22 cellular contexts compared by ENCODE assay signal in genomic region chr4:184857446-184858121, GRCh38.
"Had no signal": no experiment of that assay in that cellular context is flagged by ENCODE, and none has a peak within 500 bp of the region (broad histone marks: within the 10 kb centered on the region; RNA-seq: fewer than 3 reads in every experiment).

No MANE protein-coding gene starts in this region.

- H3K9me3 Mint-ChIP-seq: activated CD4-positive, alpha-beta T cell treated with anti-CD3 and anti-CD28 coated beads, Interleukin-2, amount 10 ng/mL, durations not matched to agents 7 days and 5 days; activated naive CD4-positive, alpha-beta T cell treated with anti-CD3 and anti-CD28 coated beads, Interleukin-2, amount 50 U/mL, for 24 hours had no signal

- ATAC-seq: activated CD8-positive, alpha-beta T cell treated with anti-CD3 and anti-CD28 coated beads, Interleukin-2, amount 10 ng/mL, durations not matched to agents 7 days and 5 days; body of pancreas; gastroesophageal sphincter; heart left ventricle had no signal

- H3K36me3 ChIP-seq: cardiac muscle cell, gastroesophageal sphincter, heart left ventricle, ovary, prostate gland, right atrium auricular region, stomach, suprapubic skin, transverse colon, WERI-Rb-1 had no signal

- H3K27me3 ChIP-seq: body of pancreas, cardiac muscle cell, gastroesophageal sphincter, heart left ventricle, ovary, right atrium auricular region, stomach, suprapubic skin, transverse colon had no signal

- H3K4me3 Mint-ChIP-seq: activated CD4-positive, alpha-beta T cell treated with anti-CD3 and anti-CD28 coated beads, Interleukin-2, amount 10 ng/mL, durations not matched to agents 7 days and 5 days; activated CD8-positive, alpha-beta T cell treated with anti-CD3 and anti-CD28 coated beads, Interleukin-2, amount 10 ng/mL, durations not matched to agents 7 days and 5 days; activated naive CD4-positive, alpha-beta T cell treated with anti-CD3 and anti-CD28 coated beads, Interleukin-2, amount 50 U/mL, for 24 hours; neural crest cell had no signal

- H3K4me1 ChIP-seq: body of pancreas, gastroesophageal sphincter, prostate gland, right atrium auricular region, stomach, suprapubic skin, transverse colon had no signal

- DNase-seq: activated CD4-positive, alpha-beta T cell treated with anti-CD3 and anti-CD28 coated beads, Interleukin-2, amount 10 ng/mL, durations not matched to agents 7 days and 5 days; activated CD4-positive, CD25-positive, alpha-beta regulatory T cell treated with anti-CD3 and anti-CD28 coated beads, Interleukin-2, amount 50 U/mL, for 72 hours; activated CD8-positive, alpha-beta T cell treated with anti-CD3 and anti-CD28 coated beads, Interleukin-2, amount 10 ng/mL, durations not matched to agents 7 days and 5 days; activated gamma-delta T cell treated with Interleukin-2 at 50 U/mL for 16 hours; anterior cingulate cortex; body of pancreas; cortex of kidney; heart left ventricle; mesenchymal stem cell; ovary; stimulated activated CD4-positive, alpha-beta T cell treated with anti-CD3 and anti-CD28 coated beads, Interleukin-4, amount 100 ng/mL, for 24 hours; stomach; transverse colon; WERI-Rb-1 had no signal

- H3K9me3 ChIP-seq: body of pancreas, gastroesophageal sphincter, heart left ventricle, ovary, prostate gland, right atrium auricular region, stomach, suprapubic skin, transverse colon had no signal

- H3K4me1 Mint-ChIP-seq: neural crest cell had no signal

- H3K27ac ChIP-seq: cardiac muscle cell, epithelial cell of prostate, gastroesophageal sphincter, ovary, prostate gland, right atrium auricular region, suprapubic skin, transverse colon, WERI-Rb-1 had no signal

- H3K27me3 Mint-ChIP-seq: activated CD4-positive, alpha-beta T cell treated with anti-CD3 and anti-CD28 coated beads, Interleukin-2, amount 10 ng/mL, durations not matched to agents 7 days and 5 days had no signal

- H3K36me3 Mint-ChIP-seq: activated naive CD4-positive, alpha-beta T cell treated with anti-CD3 and anti-CD28 coated beads, Interleukin-2, amount 50 U/mL, for 24 hours had no signal

- H3K27ac Mint-ChIP-seq: activated CD4-positive, alpha-beta T cell treated with anti-CD3 and anti-CD28 coated beads, Interleukin-2, amount 10 ng/mL, durations not matched to agents 7 days and 5 days; activated CD8-positive, alpha-beta T cell treated with anti-CD3 and anti-CD28 coated beads, Interleukin-2, amount 10 ng/mL, durations not matched to agents 7 days and 5 days; activated naive CD4-positive, alpha-beta T cell treated with anti-CD3 and anti-CD28 coated beads, Interleukin-2, amount 50 U/mL, for 24 hours had no signal

- H3K4me3 ChIP-seq: body of pancreas, cardiac muscle cell, gastroesophageal sphincter, heart left ventricle, ovary, prostate gland, right atrium auricular region, stomach, suprapubic skin, transverse colon had no signal
